8 cellular contexts compared by ENCODE assay signal in genomic region chr10:124721295-124722052, GRCh38. TPM values are rescaled to one million over a fixed set of nuclear protein-coding genes. Genes with fewer than 3 reads are reported as not detected.
DNase-seq lines count a peak whose midpoint lies in the region; ATAC-seq and TF ChIP-seq lines count a peak whose summit lies in the region.

No MANE protein-coding gene starts in this region.

- no peak for TF ChIP-seq CTCF in lower lobe of right lung (IDR thresholded peaks at IDR 0.05)
- no peak for TF ChIP-seq CTCF in thyroid gland (IDR thresholded peaks at IDR 0.05)

- H3K27me3 ChIP-seq in lower lobe of right lung (ENCODE audit: low read depth) (no peaks in the 10 kb centered on the region), thyroid gland (no peaks in the 10 kb centered on the region)

- H3K4me1 ChIP-seq in lower lobe of right lung = peaks cover 100% of the 10 kb centered on the region
- peaks cover 96 to 100% of the 10 kb centered on the region in 2 donors for H3K4me1 ChIP-seq in thyroid gland

- peak overlapping the region; percentile 87 for H3K27ac ChIP-seq in angular gyrus (ENCODE audit: low read depth, low read length)
- H3K27ac ChIP-seq in lower lobe of right lung = peak overlapping the region; percentile 84
- peak overlapping the region; percentile 77 to 94 (median 80) for H3K27ac ChIP-seq in thyroid gland

- peaks cover 40% of the 10 kb centered on the region for H3K36me3 Mint-ChIP-seq in activated CD4-positive, alpha-beta T cell treated with anti-CD3 and anti-CD28 coated beads, Interleukin-2, amount 10 ng/mL, durations not matched to agents 7 days and 5 days (ENCODE audit: low read depth)

- no peak overlapping the region for H3K4me3 Mint-ChIP-seq in activated CD4-positive, alpha-beta T cell treated with anti-CD3 and anti-CD28 coated beads, Interleukin-2, amount 10 ng/mL, durations not matched to agents 7 days and 5 days

- H3K9me3 Mint-ChIP-seq in activated CD4-positive, alpha-beta T cell treated with anti-CD3 and anti-CD28 coated beads, Interleukin-2, amount 10 ng/mL, durations not matched to agents 7 days and 5 days = no peaks in the 10 kb centered on the region

- CTCF ChIA-PET in activated CD4-positive, alpha-beta T cell treated with anti-CD3 and anti-CD28 coated beads, Interleukin-2, amount 10 ng/mL, durations not matched to agents 7 days and 5 days (lab: Charles Lee) = interaction anchor here (0.9 to 16.4 kb wide), 7 partner anchors 10 to 74 kb away, joined by 3 to 209 read pairs (median 6); no protein-coding TSS in a partner anchor

- POLR2A ChIA-PET in activated CD4-positive, alpha-beta T cell treated with anti-CD3 and anti-CD28 coated beads, Interleukin-2, amount 10 ng/mL, durations not matched to agents 7 days and 5 days (lab: Charles Lee) = interaction anchor here (0.6 kb wide), 1 partner anchor 20 kb away, joined by 3 read pairs; no protein-coding TSS in a partner anchor

- intact Hi-C loops in lower lobe of right lung (cut with DNase I) (no loop called here), thyroid gland (cut with DNase I) (no loop called here)

- H3K9me3 ChIP-seq in lower lobe of right lung (no peaks in the 10 kb centered on the region), thyroid gland (no peaks in the 10 kb centered on the region)

- TF ChIP-seq POLR2A in thyroid gland (IDR thresholded peaks at IDR 0.05) = no peak

- no peak for DNase-seq in activated CD4-positive, alpha-beta T cell treated with anti-CD3 and anti-CD28 coated beads, Interleukin-2, amount 10 ng/mL, durations not matched to agents 7 days and 5 days
- DNase-seq in activated CD4-positive, alpha-beta T cell treated with anti-CD3 and anti-CD28 coated beads, Interleukin-2, amount 50 U/mL, for 4 hours = no peak
- DNase-seq in lower lobe of right lung (peak; percentile 68), thyroid gland (peak; percentile 62 to 68), NCI-H1930 (lab: John Stamatoyannopoulos, UW) (no peak)

- peaks cover 88% of the 10 kb centered on the region for H3K4me1 Mint-ChIP-seq in activated CD4-positive, alpha-beta T cell treated with anti-CD3 and anti-CD28 coated beads, Interleukin-2, amount 10 ng/mL, durations not matched to agents 7 days and 5 days

- H3K4me3 ChIP-seq in lower lobe of right lung (no peak overlapping the region), thyroid gland (replicated peaks in 1 of 3) (no peak overlapping the region)

- ATAC-seq in lower lobe of right lung (peak; percentile 50 to 71), GM19023 (IDR thresholded peaks at IDR 0.05; ENCODE audit: unreplicated experiment) (no peak), HG03460 (IDR thresholded peaks at IDR 0.05; ENCODE audit: unreplicated experiment) (no peak)

- 58 to 67% methylated on average over 16 to 18 of the region's 18 CpGs for WGBS in thyroid gland, 2 donors

- H3K27ac Mint-ChIP-seq in activated CD4-positive, alpha-beta T cell treated with anti-CD3 and anti-CD28 coated beads, Interleukin-2, amount 10 ng/mL, durations not matched to agents 7 days and 5 days = peak overlapping the region; percentile 84

- no peaks in the 10 kb centered on the region for H3K27me3 Mint-ChIP-seq in activated CD4-positive, alpha-beta T cell treated with anti-CD3 and anti-CD28 coated beads, Interleukin-2, amount 10 ng/mL, durations not matched to agents 7 days and 5 days

- H3K36me3 ChIP-seq in lower lobe of right lung = no peaks in the 10 kb centered on the region
- no peaks in the 10 kb centered on the region for H3K36me3 ChIP-seq in thyroid gland

RNA-seq across cellular contexts. Expression of gene FAM53B, which starts 22.7 kb away (rescaled TPM):
- 10 to 100 TPM; 30.1 to 30.9 TPM for total RNA-seq in activated CD4-positive, alpha-beta T cell treated with anti-CD3 and anti-CD28 coated beads, Interleukin-2, amount 10 ng/mL, durations not matched to agents 7 days and 5 days
- total RNA-seq in lower lobe of right lung (40.7 TPM), thyroid gland (10 to 100 TPM; 37.6 to 96.3 (median 80.4) TPM)

Comparison
In these comparisons a context has a peak if more than half of its experiments do, and no peak if none do; other contexts are left out.
1. DNase-seq: peak in lower lobe of right lung (single experiment) and thyroid gland (2 of 2); none in activated CD4-positive, alpha-beta T cell treated with anti-CD3 and anti-CD28 coated beads, Interleukin-2, amount 10 ng/mL, durations not matched to agents 7 days and 5 days (single experiment), activated CD4-positive, alpha-beta T cell treated with anti-CD3 and anti-CD28 coated beads, Interleukin-2, amount 50 U/mL, for 4 hours (0 of 2) and NCI-H1930 (0 of 2).
2. ATAC-seq: peak in lower lobe of right lung (2 of 2); none in GM19023 (single experiment) and HG03460 (single experiment).
3. Peak in every context shown above with its lines, with median percentiles within 50 percentile points of each other: H3K27ac ChIP-seq.